ENCODE assay signal across 15 cellular contexts in genomic region chr1:238606896-238607295, GRCh38.
DNase-seq lines count a peak whose midpoint lies in the region; ATAC-seq, FAIRE-seq and TF ChIP-seq lines count a peak whose summit lies in the region.
"Had no signal": no experiment of that assay in that cellular context is flagged by ENCODE, and none has a peak within 500 bp of the region (broad histone marks: within the 10 kb centered on the region; RNA-seq: fewer than 3 reads in every experiment).

No MANE protein-coding gene starts in this region.

- peak; percentile 95 for DNase-seq in MCF 10A (ENCODE audit: unreplicated experiment)
- DNase-seq in breast epithelium (ENCODE audit: low spot score in 2 of 2): no peak
- DNase-seq in RCC 7860 (ENCODE audit: low spot score): peak; percentile 69
- peak; percentile 6 for DNase-seq in urothelium cell line (ENCODE audit: low spot score)
- no peak for DNase-seq in body of pancreas
- no peak for DNase-seq in endodermal cell
- DNase-seq in hippocampal formation (lab: John Stamatoyannopoulos, UW): no peak
- DNase-seq: DMS53; effector CD4-positive, alpha-beta T cell; heart right ventricle; ovary had no signal

- H3K27ac Mint-ChIP-seq in MCF 10A (ENCODE audit: low read depth, unreplicated experiment) (peak overlapping the region; percentile 6), endodermal cell (no peak overlapping the region)

- intact Hi-C loops in MCF 10A (cut with micrococcal nuclease): loop anchor here (2.0 to 10.0 kb wide), 2 partner anchors 46 to 352 kb away; no protein-coding TSS in a partner anchor
- intact Hi-C loops in breast epithelium (cut with DNase I; ENCODE audit: low total_unique reads): no loop called here
- intact Hi-C loops in body of pancreas (cut with DNase I): no loop called here

- CTCF ChIA-PET in MCF 10A (lab: Yijun Ruan, JAX): interaction anchor here (0.6 to 0.8 kb wide), 5 partner anchors 10 to 345 kb away, joined by 3 to 7 read pairs (median 3); no protein-coding TSS in a partner anchor

- H3K27ac ChIP-seq in breast epithelium: no peak overlapping the region
- H3K27ac ChIP-seq in body of pancreas: no peak overlapping the region
- no peak overlapping the region for H3K27ac ChIP-seq in endodermal cell (ENCODE audit: low read depth, low read length)
- H3K27ac ChIP-seq: A549, heart right ventricle, ovary, VCaP had no signal

- no peaks in the 10 kb centered on the region for H3K9me3 ChIP-seq in breast epithelium
- no peaks in the 10 kb centered on the region for H3K9me3 ChIP-seq in endocrine pancreas (ENCODE audit: control insufficient read depth, low read length)
- no peaks in the 10 kb centered on the region for H3K9me3 ChIP-seq in body of pancreas
- H3K9me3 ChIP-seq in endodermal cell (ENCODE audit: control insufficient read depth, low read length): no peaks in the 10 kb centered on the region
- H3K9me3 ChIP-seq: ovary had no signal

- no peaks in the 10 kb centered on the region for H3K9me3 Mint-ChIP-seq in MCF 10A (ENCODE audit: unreplicated experiment)
- no peaks in the 10 kb centered on the region for H3K9me3 Mint-ChIP-seq in endodermal cell

- H3K4me1 ChIP-seq in breast epithelium (no peaks in the 10 kb centered on the region), endocrine pancreas (ENCODE audit: control insufficient read depth, insufficient read depth, low read length) (no peaks in the 10 kb centered on the region), body of pancreas (no peaks in the 10 kb centered on the region), endodermal cell (ENCODE audit: control insufficient read depth, insufficient read depth, low read length) (no peaks in the 10 kb centered on the region)
- H3K4me1 ChIP-seq: A549, heart right ventricle had no signal

- no TSS peak for BruUV-seq in MCF 10A (replicated peaks; lab: Mats Ljungman, UMichigan)

- H3K27me3 Mint-ChIP-seq in MCF 10A (ENCODE audit: insufficient read depth, unreplicated experiment): no peaks in the 10 kb centered on the region
- H3K27me3 Mint-ChIP-seq in endodermal cell (ENCODE audit: insufficient read depth): no peaks in the 10 kb centered on the region

- ATAC-seq in body of pancreas: no peak
- ATAC-seq: heart right ventricle had no signal

- H3K36me3 Mint-ChIP-seq in MCF 10A (ENCODE audit: insufficient read depth, unreplicated experiment): no peaks in the 10 kb centered on the region
- H3K36me3 Mint-ChIP-seq in endodermal cell (ENCODE audit: low read depth): no peaks in the 10 kb centered on the region

- no peak for TF ChIP-seq CTCF in MCF 10A (IDR thresholded peaks at IDR 0.05; ENCODE audit: unreplicated experiment)
- TF ChIP-seq CTCF in breast epithelium (IDR thresholded peaks at IDR 0.05): no peak
- TF ChIP-seq CTCF in body of pancreas (IDR thresholded peaks at IDR 0.05): no peak
- no peak for TF ChIP-seq CTCF in endodermal cell (conservative IDR thresholded peaks at IDR 0.05)

- H3K9ac ChIP-seq in endocrine pancreas (ENCODE audit: control insufficient read depth, insufficient read depth, low read length): no peak overlapping the region
- no peak overlapping the region for H3K9ac ChIP-seq in endodermal cell (ENCODE audit: extremely low read depth, low read length, poor library complexity, severe bottlenecking)

- no peak overlapping the region for H3K4me3 ChIP-seq in breast epithelium
- peak overlapping the region; percentile 50 for H3K4me3 ChIP-seq in endocrine pancreas (ENCODE audit: control insufficient read depth, insufficient read depth, low read length)
- no peak overlapping the region for H3K4me3 ChIP-seq in body of pancreas
- no peak overlapping the region for H3K4me3 ChIP-seq in endodermal cell (ENCODE audit: low read length)
- H3K4me3 ChIP-seq: A549, heart right ventricle, lung, ovary had no signal

- 51 to 65% methylated on average over 4 of the region's 4 CpGs for WGBS in body of pancreas, 2 donors
- 93% methylated on average over 4 of the region's 4 CpGs; no CpG with 5 or more reads in 1 of the 2 experiments for WGBS in endodermal cell (ENCODE audit: insufficient coverage in 1 of 2, insufficient read length in 1 of 2), 2 experiments

- TF ChIP-seq POLR2A in breast epithelium (IDR thresholded peaks at IDR 0.05) (no peak), body of pancreas (IDR thresholded peaks at IDR 0.05) (no peak)

- H3K4me3 Mint-ChIP-seq in MCF 10A (ENCODE audit: unreplicated experiment): no peak overlapping the region
- no peak overlapping the region for H3K4me3 Mint-ChIP-seq in endodermal cell

- H3K36me3 ChIP-seq in breast epithelium: no peaks in the 10 kb centered on the region
- H3K36me3 ChIP-seq in endocrine pancreas (ENCODE audit: control insufficient read depth, insufficient read depth, low read length): no peaks in the 10 kb centered on the region
- no peaks in the 10 kb centered on the region for H3K36me3 ChIP-seq in body of pancreas (replicated peaks in 1 of 2; ENCODE audit: insufficient read depth in 1 of 2, low read depth in 2 of 2)
- no peaks in the 10 kb centered on the region for H3K36me3 ChIP-seq in endodermal cell (ENCODE audit: control insufficient read depth, insufficient read depth, low read length)
- H3K36me3 ChIP-seq: heart right ventricle, ovary had no signal

- POLR2A ChIA-PET in MCF 10A (lab: Yijun Ruan, JAX): interaction anchor here (0.6 to 1.5 kb wide), 9 partner anchors 9 to 757 kb away, joined by 3 to 7 read pairs (median 3); no protein-coding TSS in a partner anchor

- FAIRE-seq in RCC 7860 (lab: Jason Lieb, UNC) (peak; percentile 89), urothelium cell line (lab: Jason Lieb, UNC) (no peak)
- FAIRE-seq: A549 had no signal

- H3K4me1 Mint-ChIP-seq in MCF 10A (ENCODE audit: insufficient read depth, unreplicated experiment): peaks cover 20% of the 10 kb centered on the region
- H3K4me1 Mint-ChIP-seq in endodermal cell: no peaks in the 10 kb centered on the region

- H3K27me3 ChIP-seq in breast epithelium (no peaks in the 10 kb centered on the region), endocrine pancreas (ENCODE audit: control insufficient read depth, insufficient read depth, low read length) (no peaks in the 10 kb centered on the region), body of pancreas (no peaks in the 10 kb centered on the region), endodermal cell (ENCODE audit: control insufficient read depth, insufficient read depth, low read length, poor library complexity, severe bottlenecking) (no peaks in the 10 kb centered on the region)
- H3K27me3 ChIP-seq: heart right ventricle, ovary had no signal

Comparison
In these comparisons a context has a peak if more than half of its experiments do, and no peak if none do; other contexts are left out.
1. DNase-seq: peak in MCF 10A (single experiment), RCC 7860 (single experiment) and urothelium cell line (single experiment); none in breast epithelium (0 of 2), body of pancreas (0 of 4), endodermal cell (single experiment) and hippocampal formation (0 of 2).